ENCODE assay signal across 21 cellular contexts in genomic region chr16:7452090-7452489, GRCh38.
"Had no signal": no experiment of that assay in that cellular context is flagged by ENCODE, and none has a peak within 500 bp of the region (broad histone marks: within the 10 kb centered on the region; RNA-seq: fewer than 3 reads in every experiment).

No MANE protein-coding gene starts in this region.

- H3K4me1 ChIP-seq: left lung, prostate gland, stomach, thyroid gland, vagina had no signal

- H2AFZ ChIP-seq: hepatocyte had no signal

- H3K27me3 ChIP-seq: heart left ventricle, hepatocyte, left lung, stomach, thyroid gland, vagina had no signal

- H3K36me3 ChIP-seq: heart left ventricle, left lung, prostate gland, stomach, thyroid gland, vagina had no signal

- H3K79me2 ChIP-seq: hepatocyte had no signal

- DNase-seq: dorsolateral prefrontal cortex; effector CD4-positive, alpha-beta T cell; heart left ventricle; left cardiac atrium; left lung; mesenchymal stem cell; mucosa of descending colon; naive thymus-derived CD4-positive, alpha-beta T cell; right cardiac atrium; stimulated activated CD4-positive, alpha-beta T cell treated with anti-CD3 and anti-CD28 coated beads, Interleukin-12 subunit alpha, Interleukin-12 subunit beta, amount 100 ng/mL, for 4 hours; stimulated activated CD4-positive, alpha-beta T cell treated with anti-CD3 and anti-CD28 coated beads, Interleukin-2, amount 100 ng/mL, for 24 hours; stimulated activated CD4-positive, alpha-beta T cell treated with anti-CD3 and anti-CD28 coated beads, Interleukin-4, amount 100 ng/mL, for 24 hours; stimulated activated naive CD4-positive, alpha-beta T cell treated with Interleukin-2 at 50 U/mL for 16 hours; stomach; thyroid gland; trophoblast cell had no signal

- H3K4me3 ChIP-seq: dorsolateral prefrontal cortex, heart left ventricle, hepatocyte, left lung, mucosa of descending colon, prostate gland, smooth muscle cell, stomach, thyroid gland, vagina had no signal

- ATAC-seq: heart left ventricle; left cardiac atrium; left lung; mucosa of descending colon; naive thymus-derived CD4-positive, alpha-beta T cell; right cardiac atrium; stimulated activated effector memory CD8-positive, alpha-beta T cell treated with anti-CD3 and anti-CD28 coated beads, Interleukin-12 subunit alpha, Interleukin-12 subunit beta, amount 100 ng/mL, for 72 hours had no signal

- H3K9me3 ChIP-seq: mucosa of descending colon, prostate gland, thyroid gland, vagina had no signal

- H3K27ac ChIP-seq: dorsolateral prefrontal cortex, heart left ventricle, hepatocyte, left lung, prostate gland, stomach, thyroid gland, vagina had no signal

- H3K4me2 ChIP-seq: hepatocyte, smooth muscle cell had no signal
